In genomic region chr3:52670621-52671521, GRCh38 we compare ENCODE assay signal across 1 cellular context.
TF ChIP-seq lines count a peak whose summit lies in the region.

No MANE protein-coding gene starts in this region.

TF ChIP-seq in GM12878, 131 proteins besides CTCF, POLR2A, EP300 and RAD21 (continues in another document):
- TF ChIP-seq ZNF24 (IDR thresholded peaks at IDR 0.05): no peak
- no peak for TF ChIP-seq CHD4 (IDR thresholded peaks at IDR 0.05)
- TF ChIP-seq ZBTB33 (IDR thresholded peaks at IDR 0.05): no peak
- no peak for TF ChIP-seq RAD51 (IDR thresholded peaks at IDR 0.05)
- no peak for TF ChIP-seq WRNIP1 (IDR thresholded peaks at IDR 0.05; ENCODE audit: borderline replicate concordance, low read depth, low read length)
- TF ChIP-seq ZZZ3 (IDR thresholded peaks at IDR 0.05; ENCODE audit: control insufficient read depth, insufficient read length, low read depth): no peak
- TF ChIP-seq E4F1 (IDR thresholded peaks at IDR 0.05; ENCODE audit: borderline replicate concordance, partially characterized antibody): no peak
- no peak for TF ChIP-seq HCFC1 (IDR thresholded peaks at IDR 0.05; ENCODE audit: low read length)
- TF ChIP-seq SMAD5 (IDR thresholded peaks at IDR 0.05; ENCODE audit: low read depth): no peak
- TF ChIP-seq SMAD1 (IDR thresholded peaks at IDR 0.05; ENCODE audit: low read depth, partially characterized antibody): no peak
- peak; percentile 98 for TF ChIP-seq EED (IDR thresholded peaks at IDR 0.05; ENCODE audit: low read depth)
- TF ChIP-seq PRDM15 (CRISPR knock-in tag; IDR thresholded peaks at IDR 0.05): no peak
- TF ChIP-seq ELK1 (IDR thresholded peaks at IDR 0.05; ENCODE audit: low read depth, low read length): no peak
- no peak for TF ChIP-seq ZBTB4 (CRISPR knock-in tag; IDR thresholded peaks at IDR 0.05)
- TF ChIP-seq MEF2A (IDR thresholded peaks at IDR 0.05; ENCODE audit: insufficient read depth, low read depth, low read length): 0 out of 2 replicates have a peak, but pooled peaks have one; percentile 14
- no peak for TF ChIP-seq E2F8 (IDR thresholded peaks at IDR 0.05; ENCODE audit: low read depth, partially characterized antibody)
- TF ChIP-seq TCF7 (IDR thresholded peaks at IDR 0.05; ENCODE audit: borderline replicate concordance): 0 out of 2 replicates have a peak, but pooled peaks have one; percentile 16
- TF ChIP-seq USF2 (IDR thresholded peaks at IDR 0.05; ENCODE audit: borderline replicate concordance, low read depth, low read length): no peak
- TF ChIP-seq TAF1 (IDR thresholded peaks at IDR 0.05; ENCODE audit: borderline replicate concordance, low read depth, low read length): no peak
- no peak for TF ChIP-seq BCL3 (IDR thresholded peaks at IDR 0.05; ENCODE audit: borderline replicate concordance, insufficient read depth, low read depth, low read length, poor library complexity, severe bottlenecking)
- TF ChIP-seq ZNF274 (IDR thresholded peaks at IDR 0.05; ENCODE audit: insufficient read depth, insufficient read length): no peak
- peak; percentile 76 for TF ChIP-seq RELB (IDR thresholded peaks at IDR 0.05; ENCODE audit: low read depth)
- TF ChIP-seq RB1 (IDR thresholded peaks at IDR 0.05; ENCODE audit: borderline replicate concordance): no peak; the same call in 1 of the 2 replicates
- 0 out of 2 replicates have a peak, but pooled peaks have one; percentile 36 for TF ChIP-seq GATAD2B (conservative IDR thresholded peaks at IDR 0.05; ENCODE audit: low read depth)
- TF ChIP-seq NBN (IDR thresholded peaks at IDR 0.05): no peak
- no peak for TF ChIP-seq NR2C2 (IDR thresholded peaks at IDR 0.05; ENCODE audit: borderline replicate concordance, control insufficient read depth, insufficient read length, low read depth)
- TF ChIP-seq MTA2 (IDR thresholded peaks at IDR 0.05; ENCODE audit: low read depth): peak; percentile 69
- no peak for TF ChIP-seq KAT2A (conservative IDR thresholded peaks at IDR 0.05; ENCODE audit: control insufficient read depth, low read depth, low read length)
- TF ChIP-seq CHD1 (IDR thresholded peaks at IDR 0.05; ENCODE audit: low read depth, low read length): no peak
- TF ChIP-seq SIX5 (IDR thresholded peaks at IDR 0.05; ENCODE audit: low read depth, low read length, severe bottlenecking): no peak
- peak; percentile 63; the same call in 1 of the 2 replicates for TF ChIP-seq ZNF217 (IDR thresholded peaks at IDR 0.05)
- no peak for TF ChIP-seq USF1 (IDR thresholded peaks at IDR 0.05; ENCODE audit: borderline replicate concordance, extremely low read length, insufficient read depth, low read depth, low read length)
- TF ChIP-seq MAX (IDR thresholded peaks at IDR 0.05; ENCODE audit: low read depth, low read length): no peak
- no peak for TF ChIP-seq ZSCAN29 (IDR thresholded peaks at IDR 0.05)
- TF ChIP-seq CREM (IDR thresholded peaks at IDR 0.05; ENCODE audit: low read depth): peak; percentile 57; the same call in 1 of the 2 replicates
- no peak for TF ChIP-seq FOS (IDR thresholded peaks at IDR 0.05; ENCODE audit: borderline replicate concordance, extremely low read depth, insufficient read length)
- no peak for TF ChIP-seq TCF12 (IDR thresholded peaks at IDR 0.05; ENCODE audit: low read depth, low read length)
- TF ChIP-seq NRF1 (conservative IDR thresholded peaks at IDR 0.05; ENCODE audit: low read depth, low read length): no peak
- TF ChIP-seq SMC3 (IDR thresholded peaks at IDR 0.05; ENCODE audit: borderline replicate concordance, low read length): no peak
- no peak for TF ChIP-seq ZBED1 (IDR thresholded peaks at IDR 0.05; ENCODE audit: borderline replicate concordance)
